Comparison of ENCODE assay signal across 31 cellular contexts in the genomic region with DNA sequence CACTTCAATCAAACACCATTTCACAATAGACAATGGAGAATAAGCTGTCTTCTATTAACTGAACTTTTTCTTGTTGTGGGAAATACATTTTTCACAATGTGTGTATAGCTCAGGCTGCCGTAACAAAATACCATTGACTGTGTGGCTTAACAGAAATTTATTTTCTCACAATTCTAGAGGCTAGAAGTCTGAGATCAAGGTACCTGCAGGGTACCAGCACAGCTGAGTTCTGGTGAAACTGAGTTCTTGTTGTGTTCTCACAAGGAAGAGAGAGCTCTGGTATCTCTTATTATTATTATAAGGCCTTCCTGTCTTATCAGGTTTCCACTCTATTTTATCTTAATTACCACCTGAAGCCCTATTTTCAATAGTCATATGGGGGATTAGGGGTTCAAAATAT. TPM values are rescaled to one million over a fixed set of nuclear protein-coding genes. Genes with fewer than 3 reads are reported as not detected.
A peak's percentile ranks its signal among the peaks of the same experiment; 100 is the strongest.
DNase-seq lines count a peak whose midpoint lies in the region; ATAC-seq and TF ChIP-seq lines count a peak whose summit lies in the region.
"Had no signal": no experiment of that assay in that cellular context is flagged by ENCODE, and none has a peak within 500 bp of the region (broad histone marks: within the 10 kb centered on the region; RNA-seq: fewer than 3 reads in every experiment).

No MANE protein-coding gene starts in this region.

- no peak overlapping the region for H3K18ac ChIP-seq in trophoblast cell (ENCODE audit: low read length)

- H2BK5ac ChIP-seq in trophoblast cell (ENCODE audit: low read depth, low read length, poor library complexity), result no peak overlapping the region

- TF ChIP-seq CTCF in esophagus squamous epithelium (IDR thresholded peaks at IDR 0.05) (no peak), esophagus muscularis mucosa (IDR thresholded peaks at IDR 0.05) (no peak)

- H3K27ac ChIP-seq in Karpas-422 (ENCODE audit: low read length), result no peak overlapping the region
- peak overlapping the region in 3 of 4 donors; percentile 17 to 91 (median 25) for H3K27ac ChIP-seq in esophagus squamous epithelium
- no peak overlapping the region for H3K27ac ChIP-seq in trophoblast cell (ENCODE audit: low read depth, low read length)
- H3K27ac ChIP-seq in esophagus muscularis mucosa (replicated peaks in 1 of 4), result no peak overlapping the region
- H3K27ac ChIP-seq: 22Rv1; A549; BLaER1; BLaER1 treated with 17β-estradiol and CSF1 and Interleukin-3, amounts not matched to agents 10 nM and 100 nM; C4-2B had no signal

- no peaks in the 10 kb centered on the region for H3K79me1 ChIP-seq in trophoblast cell (ENCODE audit: low read length)

- no peak overlapping the region for H2AFZ ChIP-seq in Karpas-422 (ENCODE audit: low read length)
- H2AFZ ChIP-seq in trophoblast cell (ENCODE audit: insufficient read depth, low read length, poor library complexity), result no peak overlapping the region

- no peaks in the 10 kb centered on the region for H3K27me3 ChIP-seq in Karpas-422 (ENCODE audit: low read length)
- no peaks in the 10 kb centered on the region for H3K27me3 ChIP-seq in esophagus squamous epithelium
- no peaks in the 10 kb centered on the region for H3K27me3 ChIP-seq in trophoblast cell (ENCODE audit: insufficient read depth, low read length)
- H3K27me3 ChIP-seq in esophagus muscularis mucosa, result no peaks in the 10 kb centered on the region
- H3K27me3 ChIP-seq: BE2C; BLaER1; BLaER1 treated with 17β-estradiol and CSF1 and Interleukin-3, amounts not matched to agents 10 nM and 100 nM had no signal

- no peak overlapping the region for H3K4me2 ChIP-seq in Karpas-422 (ENCODE audit: low read depth, low read length, poor library complexity, severe bottlenecking)
- H3K4me2 ChIP-seq in trophoblast cell (ENCODE audit: low read length), result no peak overlapping the region
- H3K4me2 ChIP-seq: A549; BLaER1; BLaER1 treated with 17β-estradiol and CSF1 and Interleukin-3, amounts not matched to agents 10 nM and 100 nM had no signal

- 81 to 88% methylated on average over 1 of the region's 1 CpG for WGBS in esophagus squamous epithelium, 2 donors
- WGBS in trophoblast cell (ENCODE audit: extremely low coverage, insufficient coverage, insufficient read length), result no CpG with 5 or more reads among the region's 1 CpG
- WGBS in esophagus muscularis mucosa, result 96% methylated on average over 1 of the region's 1 CpG

- no peak overlapping the region for H4K12ac ChIP-seq in trophoblast cell (ENCODE audit: low read depth, low read length)

- no peak overlapping the region for H3K4ac ChIP-seq in trophoblast cell (ENCODE audit: low read depth, low read length)

- H3K79me2 ChIP-seq in Karpas-422 (ENCODE audit: low read length) (no peaks in the 10 kb centered on the region), trophoblast cell (ENCODE audit: control insufficient read depth, insufficient read depth, low read length, poor library complexity) (no peaks in the 10 kb centered on the region)

- no peak overlapping the region for H2AK5ac ChIP-seq in trophoblast cell (ENCODE audit: low read length)

- H4K20me1 ChIP-seq in Karpas-422 (ENCODE audit: insufficient read depth, low read depth, low read length), result no peaks in the 10 kb centered on the region
- H4K20me1 ChIP-seq: BLaER1 had no signal

- H3K23ac ChIP-seq in trophoblast cell (ENCODE audit: low read length), result no peak overlapping the region

- TF ChIP-seq EP300 in esophagus muscularis mucosa (IDR thresholded peaks at IDR 0.05), result no peak

- DNase-seq in Karpas-422 (peak; percentile 7), esophagus squamous epithelium (lab: John Stamatoyannopoulos, UW) (no peak), trophoblast cell (peak; percentile 57 to 68), esophagus muscularis mucosa (ENCODE audit: extremely low spot score) (no peak), left ventricle myocardium superior (no peak)
- DNase-seq: 8988T; ACHN; AML-193; BE2C; C1 segment of cervical spinal cord; Caco-2; Calu3; CD4-positive, alpha-beta memory T cell; CD4-positive, alpha-beta T cell; CD4-positive, CD25-positive, alpha-beta regulatory T cell; CD8-positive, alpha-beta memory T cell; CD8-positive, alpha-beta T cell; COR-L47; DMS 273 treated with DMSO at 0.1 percent for 48 hours; DMS153; DMS53; DMS79; DMS79 treated with DMSO at 0.1 percent for 48 hours; DND-41; EL had no signal

- no peak overlapping the region for H4K91ac ChIP-seq in trophoblast cell (ENCODE audit: low read depth, low read length)

- no peak overlapping the region for H4K8ac ChIP-seq in trophoblast cell (ENCODE audit: low read depth, low read length)

- H3K9me3 ChIP-seq in Karpas-422 (ENCODE audit: low read length) (no peaks in the 10 kb centered on the region), esophagus squamous epithelium (no peaks in the 10 kb centered on the region), trophoblast cell (ENCODE audit: insufficient read depth, low read depth, low read length) (no peaks in the 10 kb centered on the region), esophagus muscularis mucosa (no peaks in the 10 kb centered on the region)
- H3K9me3 ChIP-seq: A549; BE2C; BLaER1; BLaER1 treated with 17β-estradiol and CSF1 and Interleukin-3, amounts not matched to agents 10 nM and 100 nM; Caco-2 had no signal

- H3K9ac ChIP-seq in Karpas-422 (ENCODE audit: low read length), result no peak overlapping the region
- H3K9ac ChIP-seq in trophoblast cell (ENCODE audit: low read length), result no peak overlapping the region
- H3K9ac ChIP-seq: BLaER1; BLaER1 treated with 17β-estradiol and CSF1 and Interleukin-3, amounts not matched to agents 10 nM and 100 nM had no signal

- H3K36me3 ChIP-seq in Karpas-422 (ENCODE audit: insufficient read depth, low read length), result peaks cover under 1% of the 10 kb centered on the region; the same call in 1 of the 2 replicates
- peaks cover 0 to 72% (median 7%) of the 10 kb centered on the region in 3 donors for H3K36me3 ChIP-seq in esophagus squamous epithelium
- H3K36me3 ChIP-seq in trophoblast cell (ENCODE audit: control insufficient read depth in 1 of 2, insufficient read depth in 2 of 2, low read length in 2 of 2), result peaks cover 8 to 12% of the 10 kb centered on the region in 2 experiments
- H3K36me3 ChIP-seq in esophagus muscularis mucosa, result peaks cover 25 to 92% (median 79%) of the 10 kb centered on the region in 4 donors

- H2BK120ac ChIP-seq in trophoblast cell (ENCODE audit: insufficient read depth, low read length, poor library complexity), result no peak overlapping the region

- intact Hi-C loops in esophagus squamous epithelium (cut with DNase I) (loop anchor here (5.0 kb wide), 1 partner anchor 86 kb away; no protein-coding TSS in a partner anchor), esophagus muscularis mucosa (cut with DNase I) (no loop called here), left ventricle myocardium superior (cut with micrococcal nuclease) (no loop called here)

- no peak for TF ChIP-seq POLR2A in esophagus squamous epithelium (IDR thresholded peaks at IDR 0.05)
- no peak for TF ChIP-seq POLR2A in esophagus muscularis mucosa (IDR thresholded peaks at IDR 0.05; ENCODE audit: low read depth)

- H3K9me2 ChIP-seq in Karpas-422 (replicated peaks; ENCODE audit: insufficient read depth, low read length), result no peaks in the 10 kb centered on the region

- H3K4me3 ChIP-seq in Karpas-422 (ENCODE audit: low read length), result no peak overlapping the region
- no peak overlapping the region for H3K4me3 ChIP-seq in esophagus squamous epithelium
- no peak overlapping the region for H3K4me3 ChIP-seq in trophoblast cell (ENCODE audit: low read depth, low read length)
- H3K4me3 ChIP-seq in esophagus muscularis mucosa, result no peak overlapping the region
- H3K4me3 ChIP-seq: A549; BLaER1; BLaER1 treated with 17β-estradiol and CSF1 and Interleukin-3, amounts not matched to agents 10 nM and 100 nM had no signal

- no peak overlapping the region for H3K14ac ChIP-seq in trophoblast cell (ENCODE audit: low read length)

- H3K4me1 ChIP-seq in Karpas-422 (ENCODE audit: low read length) (peaks cover 7% of the 10 kb centered on the region), esophagus squamous epithelium (peaks cover 0 to 26% (median 4%) of the 10 kb centered on the region in 3 donors), trophoblast cell (ENCODE audit: control insufficient read depth in 1 of 2, insufficient read depth in 2 of 2, low read length in 2 of 2) (peaks cover 0 to 3% of the 10 kb centered on the region in 2 experiments), esophagus muscularis mucosa (no peaks in the 10 kb centered on the region)
- H3K4me1 ChIP-seq: A549, BE2C, BLaER1, Caco-2 had no signal

- ATAC-seq in GM18498 (IDR thresholded peaks at IDR 0.05; ENCODE audit: unreplicated experiment) (no peak), left ventricle myocardium superior (no peak)
- ATAC-seq: A549; CD8-positive, alpha-beta T cell had no signal

- no peak overlapping the region for H2BK12ac ChIP-seq in trophoblast cell (ENCODE audit: low read length)

RNA-seq across cellular contexts. Expression of gene ST7L, which starts 15.4 kb away (rescaled TPM):
- total RNA-seq in Karpas-422 (2014; rRNA removed; shearing (Covaris generic); ENCODE audit: low replicate concordance), result 14.4 and 16.5 TPM in 2 replicates
- total RNA-seq in esophagus squamous epithelium, result 10 to 100 TPM in 3 of 4 donors, 1 to 10 TPM in 1; 9.4 to 25.0 (median 12.4) TPM
- 10.6 and 11.5 TPM in 2 replicates for polyA plus RNA-seq in trophoblast cell (2013)
- total RNA-seq in esophagus muscularis mucosa, result 10 to 100 TPM; 12.9 to 23.0 (median 21.0) TPM
- total RNA-seq in left ventricle myocardium superior, result 12.7 TPM

RNA-seq across cellular contexts. Expression of gene CAPZA1, which starts 16.1 kb away (rescaled TPM):
- total RNA-seq in Karpas-422 (2014; rRNA removed; shearing (Covaris generic); ENCODE audit: low replicate concordance), result 155 and 225 TPM in 2 replicates
- 100 to 1,000 TPM; 129 to 286 (median 209) TPM for total RNA-seq in esophagus squamous epithelium
- polyA plus RNA-seq in trophoblast cell (2013), result 120 and 124 TPM in 2 replicates
- 10 to 100 TPM; 61.9 to 77.5 (median 69.1) TPM for total RNA-seq in esophagus muscularis mucosa
- total RNA-seq in left ventricle myocardium superior, result 24.1 TPM

Comparison
In these comparisons a context has a peak if more than half of its experiments do, and no peak if none do; other contexts are left out.
1. DNase-seq: peak in Karpas-422 (single experiment) and trophoblast cell (2 of 2); none in esophagus squamous epithelium (single experiment), esophagus muscularis mucosa (single experiment) and left ventricle myocardium superior (single experiment).
2. H3K27ac ChIP-seq: peak in esophagus squamous epithelium (3 of 4); none in Karpas-422 (single experiment), trophoblast cell (single experiment) and esophagus muscularis mucosa (0 of 4).